1 cellular context compared by ENCODE assay signal in the genomic region with DNA sequence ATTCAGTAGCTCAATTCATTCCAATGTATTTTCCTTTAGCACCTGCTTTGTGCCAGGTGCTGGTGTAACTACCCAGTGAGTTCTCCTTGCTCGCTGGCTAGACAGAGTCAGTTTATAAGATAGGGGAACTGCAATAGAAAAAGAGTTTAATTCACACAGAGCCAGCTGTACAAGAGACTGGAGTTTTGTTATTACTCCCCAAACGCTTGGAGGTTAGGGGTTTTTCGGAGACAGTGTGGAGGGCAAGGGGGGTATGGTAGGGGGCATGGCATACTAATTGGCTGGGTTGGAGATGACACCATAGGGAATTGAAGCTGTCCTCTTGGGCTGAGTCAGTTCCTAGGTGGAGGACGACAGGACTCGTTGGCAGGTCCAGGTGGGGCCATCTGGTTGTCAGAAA.
TF ChIP-seq lines count a peak whose summit lies in the region.

No MANE protein-coding gene starts in this region.

TF ChIP-seq in GM12878, 131 proteins besides CTCF, POLR2A, EP300 and RAD21 (continued from another document):
- TF ChIP-seq, protein P1, sequence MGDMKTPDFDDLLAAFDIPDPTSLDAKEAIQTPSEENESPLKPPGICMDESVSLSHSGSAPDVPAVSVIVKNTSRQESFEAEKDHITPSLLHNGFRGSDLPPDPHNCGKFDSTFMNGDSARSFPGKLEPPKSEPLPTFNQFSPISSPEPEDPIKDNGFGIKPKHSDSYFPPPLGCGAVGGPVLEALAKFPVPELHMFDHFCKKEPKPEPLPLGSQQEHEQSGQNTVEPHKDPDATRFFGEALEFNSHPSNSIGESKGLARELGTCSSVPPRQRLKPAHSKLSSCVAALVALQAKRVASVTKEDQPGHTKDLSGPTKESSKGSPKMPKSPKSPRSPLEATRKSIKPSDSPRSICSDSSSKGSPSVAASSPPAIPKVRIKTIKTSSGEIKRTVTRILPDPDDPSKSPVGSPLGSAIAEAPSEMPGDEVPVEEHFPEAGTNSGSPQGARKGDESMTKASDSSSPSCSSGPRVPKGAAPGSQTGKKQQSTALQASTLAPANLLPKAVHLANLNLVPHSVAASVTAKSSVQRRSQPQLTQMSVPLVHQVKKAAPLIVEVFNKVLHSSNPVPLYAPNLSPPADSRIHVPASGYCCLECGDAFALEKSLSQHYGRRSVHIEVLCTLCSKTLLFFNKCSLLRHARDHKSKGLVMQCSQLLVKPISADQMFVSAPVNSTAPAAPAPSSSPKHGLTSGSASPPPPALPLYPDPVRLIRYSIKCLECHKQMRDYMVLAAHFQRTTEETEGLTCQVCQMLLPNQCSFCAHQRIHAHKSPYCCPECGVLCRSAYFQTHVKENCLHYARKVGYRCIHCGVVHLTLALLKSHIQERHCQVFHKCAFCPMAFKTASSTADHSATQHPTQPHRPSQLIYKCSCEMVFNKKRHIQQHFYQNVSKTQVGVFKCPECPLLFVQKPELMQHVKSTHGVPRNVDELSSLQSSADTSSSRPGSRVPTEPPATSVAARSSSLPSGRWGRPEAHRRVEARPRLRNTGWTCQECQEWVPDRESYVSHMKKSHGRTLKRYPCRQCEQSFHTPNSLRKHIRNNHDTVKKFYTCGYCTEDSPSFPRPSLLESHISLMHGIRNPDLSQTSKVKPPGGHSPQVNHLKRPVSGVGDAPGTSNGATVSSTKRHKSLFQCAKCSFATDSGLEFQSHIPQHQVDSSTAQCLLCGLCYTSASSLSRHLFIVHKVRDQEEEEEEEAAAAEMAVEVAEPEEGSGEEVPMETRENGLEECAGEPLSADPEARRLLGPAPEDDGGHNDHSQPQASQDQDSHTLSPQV (IDR thresholded peaks at IDR 0.05): no peak
- peak; percentile 51; the same call in 1 of the 2 replicates for TF ChIP-seq SPI1 (IDR thresholded peaks at IDR 0.05; ENCODE audit: borderline replicate concordance, insufficient read depth, low read depth, low read length)
- no peak for TF ChIP-seq ZBTB40 (IDR thresholded peaks at IDR 0.05; ENCODE audit: borderline replicate concordance)
- peak; percentile 68; the same call in 1 of the 2 replicates for TF ChIP-seq FOXM1 (IDR thresholded peaks at IDR 0.05; ENCODE audit: low read depth, low read length)
- TF ChIP-seq, protein P2, sequence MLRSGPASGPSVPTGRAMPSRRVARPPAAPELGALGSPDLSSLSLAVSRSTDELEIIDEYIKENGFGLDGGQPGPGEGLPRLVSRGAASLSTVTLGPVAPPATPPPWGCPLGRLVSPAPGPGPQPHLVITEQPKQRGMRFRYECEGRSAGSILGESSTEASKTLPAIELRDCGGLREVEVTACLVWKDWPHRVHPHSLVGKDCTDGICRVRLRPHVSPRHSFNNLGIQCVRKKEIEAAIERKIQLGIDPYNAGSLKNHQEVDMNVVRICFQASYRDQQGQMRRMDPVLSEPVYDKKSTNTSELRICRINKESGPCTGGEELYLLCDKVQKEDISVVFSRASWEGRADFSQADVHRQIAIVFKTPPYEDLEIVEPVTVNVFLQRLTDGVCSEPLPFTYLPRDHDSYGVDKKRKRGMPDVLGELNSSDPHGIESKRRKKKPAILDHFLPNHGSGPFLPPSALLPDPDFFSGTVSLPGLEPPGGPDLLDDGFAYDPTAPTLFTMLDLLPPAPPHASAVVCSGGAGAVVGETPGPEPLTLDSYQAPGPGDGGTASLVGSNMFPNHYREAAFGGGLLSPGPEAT (IDR thresholded peaks at IDR 0.05; ENCODE audit: low read depth): peak; percentile 90
- peak; percentile 91; the same call in 1 of the 2 replicates for TF ChIP-seq DPF2 (IDR thresholded peaks at IDR 0.05)
- peak; percentile 74 for TF ChIP-seq NBN (IDR thresholded peaks at IDR 0.05)
